In genomic region chr22:49116486-49116885, GRCh38 we compare ENCODE assay signal across 22 cellular contexts.
"Had no signal": no experiment of that assay in that cellular context is flagged by ENCODE, and none has a peak within 500 bp of the region (broad histone marks: within the 10 kb centered on the region; RNA-seq: fewer than 3 reads in every experiment).

No MANE protein-coding gene starts in this region.

- H3K4me2 ChIP-seq: KMS-11 had no signal

- H3K27ac Mint-ChIP-seq: IgD-negative memory B cell had no signal

- H3K36me3 Mint-ChIP-seq: IgD-negative memory B cell had no signal

- H3K9ac ChIP-seq: KMS-11 had no signal

- H3K4me3 Mint-ChIP-seq: IgD-negative memory B cell had no signal

- H3K4me3 ChIP-seq: K562, SJSA1, SK-N-MC had no signal

- H3K4me1 ChIP-seq: SJSA1 had no signal

- ATAC-seq: K562 had no signal

- H3K27ac ChIP-seq: KMS-11, SJSA1, SK-N-MC had no signal

- H3K36me3 ChIP-seq: SJSA1 had no signal

- H3K27me3 ChIP-seq: SJSA1 had no signal

- DNase-seq: Kasumi-1, MM.1S, NCI-H1092 treated with DMSO at 0.1 percent for 48 hours, NCI-H1436, NCI-H187, NCI-H2029, NCI-H2081 treated with DMSO at 0.1 percent for 48 hours, NCI-H2171, NCI-H226, NCI-H446, NCI-H510A, NCI-H524 treated with DMSO at 0.1 percent for 48 hours, NCI-H69, NCI-H774, Right ventricle myocardium superior, RPMI8226, SIG-M5 had no signal
